13 cellular contexts compared by ENCODE assay signal in genomic region chr16:86071611-86072240, GRCh38.
DNase-seq lines count a peak whose midpoint lies in the region; ATAC-seq and TF ChIP-seq lines count a peak whose summit lies in the region.
"Had no signal": no experiment of that assay in that cellular context is flagged by ENCODE, and none has a peak within 500 bp of the region (broad histone marks: within the 10 kb centered on the region; RNA-seq: fewer than 3 reads in every experiment).

No MANE protein-coding gene starts in this region.

- H3K4me3 ChIP-seq in IMR-90 (ENCODE audit: insufficient read depth, low read depth, low read length) (no peak overlapping the region), mesenchymal stem cell (ENCODE audit: insufficient read depth in 1 of 2, low read depth in 1 of 2, low read length in 2 of 2) (no peak overlapping the region), upper lobe of left lung (no peak overlapping the region)
- H3K4me3 ChIP-seq: HAP-1 had no signal

- POLR2A ChIA-PET in IMR-90 (lab: Charles Lee; ENCODE audit: unreplicated experiment): interaction anchor here (1.0 kb wide), 1 partner anchor 438 kb away, joined by 4 read pairs; the partner anchor contains the start of gene FOXF1

- H3K4me2 ChIP-seq in IMR-90 (ENCODE audit: low read depth, low read length) (no peak overlapping the region), mesenchymal stem cell (ENCODE audit: low read length, poor library complexity, severe bottlenecking) (no peak overlapping the region)

- no peaks in the 10 kb centered on the region for H3K9me3 ChIP-seq in IMR-90 (ENCODE audit: control insufficient read depth, insufficient read depth, low read length)
- H3K9me3 ChIP-seq in mesenchymal stem cell (ENCODE audit: control insufficient read depth, low read length): no peaks in the 10 kb centered on the region
- no peaks in the 10 kb centered on the region for H3K9me3 ChIP-seq in upper lobe of left lung
- H3K9me3 ChIP-seq: BE2C, HAP-1 had no signal

- H3K4me3 Mint-ChIP-seq in chondrocyte (ENCODE audit: unreplicated experiment): no peak overlapping the region
- H3K4me3 Mint-ChIP-seq: CD4-positive, CD25-positive, alpha-beta regulatory T cell had no signal

- H3K18ac ChIP-seq in IMR-90 (ENCODE audit: low read depth, low read length) (no peak overlapping the region), mesenchymal stem cell (ENCODE audit: low read depth in 1 of 2, low read length in 2 of 2) (peak overlapping the region; percentile 17 to 84)

- ATAC-seq in IMR-90 (ENCODE audit: low read depth) (no peak), upper lobe of left lung (ENCODE audit: low FRiP score in 2 of 2) (no peak), HG02588 (IDR thresholded peaks at IDR 0.05; ENCODE audit: unreplicated experiment) (no peak)

- H3K9me1 ChIP-seq in IMR-90 (ENCODE audit: insufficient read depth, low read length): peaks cover 24% of the 10 kb centered on the region

- intact Hi-C loops in IMR-90 (cut with micrococcal nuclease): loop anchor here (2.0 to 10.0 kb wide), 6 partner anchors 151 to 439 kb away; partner anchors contain the start of gene FOXF1

- H4K5ac ChIP-seq in IMR-90 (ENCODE audit: low read depth, low read length): no peak overlapping the region

- H2BK5ac ChIP-seq in IMR-90 (ENCODE audit: low read depth, low read length, poor library complexity, severe bottlenecking): peak overlapping the region; percentile 13
- no peak overlapping the region for H2BK5ac ChIP-seq in mesenchymal stem cell (ENCODE audit: low read depth, low read length, poor library complexity, severe bottlenecking)

- H3K27me3 Mint-ChIP-seq in chondrocyte (ENCODE audit: low read depth): peaks cover 68% of the 10 kb centered on the region
- H3K27me3 Mint-ChIP-seq: CD4-positive, CD25-positive, alpha-beta regulatory T cell had no signal

- H3K9ac ChIP-seq in IMR-90 (ENCODE audit: low read depth, low read length): no peak overlapping the region
- H3K9ac ChIP-seq in mesenchymal stem cell (ENCODE audit: low read length): no peak overlapping the region

- H3K79me1 ChIP-seq in IMR-90 (ENCODE audit: low read depth in 1 of 2, low read length in 2 of 2): peaks cover 6 to 31% of the 10 kb centered on the region in 2 experiments; a peak in 3 of 4 replicates
- H3K79me1 ChIP-seq in mesenchymal stem cell (replicated peaks; ENCODE audit: low read length, poor library complexity, severe bottlenecking): no peaks in the 10 kb centered on the region

- H4K91ac ChIP-seq in IMR-90 (ENCODE audit: insufficient read depth, low read depth, low read length) (peak overlapping the region; percentile 73), mesenchymal stem cell (ENCODE audit: low read length) (peak overlapping the region; percentile 80)

- no peak overlapping the region for H3K27ac Mint-ChIP-seq in chondrocyte (ENCODE audit: unreplicated experiment)
- H3K27ac Mint-ChIP-seq: CD4-positive, CD25-positive, alpha-beta regulatory T cell; CD8-positive, alpha-beta memory T cell had no signal

- no peaks in the 10 kb centered on the region for H3K36me3 Mint-ChIP-seq in chondrocyte (ENCODE audit: low read depth)
- H3K36me3 Mint-ChIP-seq: CD4-positive, CD25-positive, alpha-beta regulatory T cell; CD8-positive, alpha-beta memory T cell had no signal

- H2BK15ac ChIP-seq in IMR-90 (ENCODE audit: low read depth, low read length) (peak overlapping the region; percentile 61; the same call in 1 of the 3 replicates), mesenchymal stem cell (ENCODE audit: low read depth, poor library complexity, severe bottlenecking) (peak overlapping the region; percentile 88)

- DNase-seq in IMR-90: no peak
- peak; percentile 52 for DNase-seq in chondrocyte (ENCODE audit: low spot score)
- DNase-seq in mesenchymal stem cell: no peak
- no peak for DNase-seq in upper lobe of left lung
- DNase-seq in GOT3 (lab: John Stamatoyannopoulos, UW): no peak
- DNase-seq: ACHN; BE2C; C1 segment of cervical spinal cord; CD4-positive, CD25-positive, alpha-beta regulatory T cell; CD8-positive, alpha-beta memory T cell; COR-L47 had no signal

- 100% methylated on average over 1 of the region's 12 CpGs; no CpG with 5 or more reads in 1 of the 2 experiments for WGBS in IMR-90 (ENCODE audit: extremely low coverage in 2 of 2, insufficient read length in 1 of 2), 2 experiments
- WGBS in mesenchymal stem cell: 76% methylated on average over 12 of the region's 12 CpGs
- WGBS in upper lobe of left lung, 2 donors: 60 to 61% methylated on average over 12 of the region's 12 CpGs

- peak overlapping the region; percentile 61 for H2AK5ac ChIP-seq in IMR-90 (ENCODE audit: low read depth, low read length)
- H2AK5ac ChIP-seq in mesenchymal stem cell (ENCODE audit: low read length, severe bottlenecking): no peak overlapping the region

- peak overlapping the region; percentile 3 for H2AK9ac ChIP-seq in IMR-90 (replicated peaks; ENCODE audit: low read depth, low read length, poor library complexity)

- no peak for TF ChIP-seq POLR2A in IMR-90 (IDR thresholded peaks at IDR 0.05; ENCODE audit: low read depth, low read length)
- TF ChIP-seq POLR2A in upper lobe of left lung (IDR thresholded peaks at IDR 0.05): no peak

- no peaks in the 10 kb centered on the region for H3K36me3 ChIP-seq in IMR-90 (ENCODE audit: control insufficient read depth, insufficient read depth, low read length)
- no peaks in the 10 kb centered on the region for H3K36me3 ChIP-seq in mesenchymal stem cell (ENCODE audit: control insufficient read depth in 1 of 2, insufficient read depth in 2 of 2, low read depth in 1 of 2, low read length in 2 of 2)
- H3K36me3 ChIP-seq in upper lobe of left lung: no peaks in the 10 kb centered on the region
- H3K36me3 ChIP-seq: BE2C, HAP-1 had no signal

- H4K8ac ChIP-seq in IMR-90 (ENCODE audit: low read depth in 2 of 2, low read length in 2 of 2) (peak overlapping the region; percentile 33 to 65; a peak in 1 of 4 replicates), mesenchymal stem cell (ENCODE audit: low read length) (peak overlapping the region; percentile 72)

- no peak overlapping the region for H3K23ac ChIP-seq in IMR-90 (ENCODE audit: low read depth, low read length)
- H3K23ac ChIP-seq in mesenchymal stem cell (ENCODE audit: low read length in 2 of 2): peak overlapping the region in 1 of 2 experiments; percentile 56

- H2BK12ac ChIP-seq in mesenchymal stem cell (ENCODE audit: low read length in 2 of 2): peak overlapping the region; percentile 91 to 97

- peak overlapping the region; percentile 27 for H2AFZ ChIP-seq in IMR-90 (replicated peaks; ENCODE audit: low read length, poor library complexity)
- H2AFZ ChIP-seq in mesenchymal stem cell (ENCODE audit: low read depth, low read length): no peak overlapping the region

- TF ChIP-seq EP300 in upper lobe of left lung (IDR thresholded peaks at IDR 0.05): no peak

- peak overlapping the region; percentile 78 for H2BK20ac ChIP-seq in IMR-90 (ENCODE audit: low read depth, low read length)

- CTCF ChIA-PET in IMR-90 (lab: Yijun Ruan, JAX): no interaction called here

- BruUV-seq in IMR-90 (replicated peaks; lab: Mats Ljungman, UMichigan): no TSS peak

- no peaks in the 10 kb centered on the region for H3K9me3 Mint-ChIP-seq in chondrocyte (ENCODE audit: low read depth)
- H3K9me3 Mint-ChIP-seq: CD8-positive, alpha-beta memory T cell had no signal

- TF ChIP-seq RAD21 in IMR-90 (IDR thresholded peaks at IDR 0.05; ENCODE audit: low read length): no peak

- H3K56ac ChIP-seq in IMR-90 (ENCODE audit: extremely low read depth, insufficient read depth, low read length): no peak overlapping the region

- H3K4me1 Mint-ChIP-seq in chondrocyte (ENCODE audit: low read depth): no peaks in the 10 kb centered on the region
- H3K4me1 Mint-ChIP-seq: CD4-positive, CD25-positive, alpha-beta regulatory T cell; CD8-positive, alpha-beta memory T cell had no signal

- dilution Hi-C loops in IMR-90 (cut with HindIII; ENCODE audit: low sequenced_read_pairs, unreplicated experiment): no loop called here

- in situ Hi-C loops in IMR-90 (cut with MboI; ENCODE audit: low sequenced_read_pairs): loop anchor here (5.0 to 10.0 kb wide), 3 partner anchors 153 to 446 kb away; no protein-coding TSS in a partner anchor

- H3K14ac ChIP-seq in IMR-90 (replicated peaks; ENCODE audit: low read depth, low read length) (0 out of 2 replicates have a peak overlapping the region, but pooled peaks have one; percentile 12), mesenchymal stem cell (ENCODE audit: low read length in 2 of 2) (peak overlapping the region in 1 of 2 experiments; percentile 44)

- peak overlapping the region; percentile 78 for H2BK120ac ChIP-seq in IMR-90 (ENCODE audit: low read depth, low read length)
- H2BK120ac ChIP-seq in mesenchymal stem cell (ENCODE audit: low read depth, low read length): peak overlapping the region; percentile 9

- peak overlapping the region; percentile 82 for H3K4ac ChIP-seq in IMR-90 (ENCODE audit: low read depth, low read length)
- H3K4ac ChIP-seq in mesenchymal stem cell (ENCODE audit: low read depth in 1 of 2, low read length in 2 of 2): peak overlapping the region; percentile 77 to 86

- no peaks in the 10 kb centered on the region for H3K27me3 ChIP-seq in IMR-90 (ENCODE audit: control insufficient read depth, insufficient read depth, low read length)
- H3K27me3 ChIP-seq in mesenchymal stem cell (ENCODE audit: control insufficient read depth in 1 of 2, insufficient read depth in 1 of 2, low read length in 2 of 2): peaks cover 28 to 72% of the 10 kb centered on the region in 2 experiments
- peaks cover 0 to 3% (median 0%) of the 10 kb centered on the region in 4 donors for H3K27me3 ChIP-seq in upper lobe of left lung
- H3K27me3 ChIP-seq: BE2C had no signal

- TF ChIP-seq CTCF in IMR-90 (conservative IDR thresholded peaks at IDR 0.05; ENCODE audit: low read depth, low read length): no peak
- no peak for TF ChIP-seq CTCF in chondrocyte (IDR thresholded peaks at IDR 0.05)
- no peak for TF ChIP-seq CTCF in upper lobe of left lung (IDR thresholded peaks at IDR 0.05)

- H3K4me1 ChIP-seq in IMR-90 (ENCODE audit: control insufficient read depth, insufficient read depth, low read length): peaks cover 17% of the 10 kb centered on the region
- peaks cover 1% of the 10 kb centered on the region for H3K4me1 ChIP-seq in mesenchymal stem cell (ENCODE audit: control insufficient read depth, insufficient read depth, low read depth, low read length)
- peaks cover 4 to 47% (median 34%) of the 10 kb centered on the region in 4 donors for H3K4me1 ChIP-seq in upper lobe of left lung
- H3K4me1 ChIP-seq: BE2C, HAP-1 had no signal

- no peaks in the 10 kb centered on the region for H4K20me1 ChIP-seq in IMR-90 (ENCODE audit: insufficient read depth, low read length)

- H3K27ac ChIP-seq in IMR-90 (ENCODE audit: insufficient read depth, low read length) (no peak overlapping the region), mesenchymal stem cell (ENCODE audit: low read length, poor library complexity, severe bottlenecking) (no peak overlapping the region), upper lobe of left lung (peak overlapping the region; percentile 31 to 76 (median 68))

TF ChIP-seq in IMR-90, 13 proteins besides CTCF, POLR2A, EP300 and RAD21 (continues in another document):
- TF ChIP-seq CEBPB (IDR thresholded peaks at IDR 0.05; ENCODE audit: low read depth, low read length): no peak

Comparison
In these comparisons a context has a peak if more than half of its experiments do, and no peak if none do; other contexts are left out.
1. H3K27ac ChIP-seq: peak in upper lobe of left lung (4 of 4); none in IMR-90 (single experiment) and mesenchymal stem cell (single experiment).